ENCODE assay signal across 8 cellular contexts in genomic region chr2:30072250-30072842, GRCh38.
DNase-seq lines count a peak whose midpoint lies in the region; TF ChIP-seq lines count a peak whose summit lies in the region.

No MANE protein-coding gene starts in this region.

- H3K4ac ChIP-seq in neuronal stem cell (ENCODE audit: low read length): no peak overlapping the region

- CTCF ChIA-PET in PC-9 (lab: Charles Lee): interaction anchor here (0.8 kb wide), 1 partner anchor 149 kb away, joined by 3 read pairs; no protein-coding TSS in a partner anchor

- no peak overlapping the region for H2BK12ac ChIP-seq in neuronal stem cell (ENCODE audit: low read length)

- DNase-seq in AG09309 (ENCODE audit: low read depth): peak; percentile 29
- peak; percentile 48 for DNase-seq in GM19240 (ENCODE audit: insufficient read length, low spot score)
- peak; percentile 53 to 60 for DNase-seq in PC-9
- DNase-seq in activated T-cell treated with anti-CD3 and anti-CD28 coated beads, Interleukin-2, amount 50 U/mL, for 24 hours: peak; percentile 54
- peak; percentile 78 for DNase-seq in fibroblast of peridontal ligament (ENCODE audit: extremely low read depth)
- DNase-seq in neuronal stem cell (ENCODE audit: low spot score): peak; percentile 81
- peak; percentile 69 to 73 for DNase-seq in thyroid gland

- intact Hi-C loops in PC-9 (cut with micrococcal nuclease; ENCODE audit: unreplicated experiment) (loop anchor here (1.0 to 2.0 kb wide), 2 partner anchors 149 to 1114 kb away; no protein-coding TSS in a partner anchor), thyroid gland (cut with DNase I) (loop anchor here (10.0 kb wide), 1 partner anchor 1118 kb away; no protein-coding TSS in a partner anchor)

- H3K27me3 Mint-ChIP-seq in activated T-cell treated with anti-CD3 and anti-CD28 coated beads, Interleukin-2, amount 50 U/mL, for 24 hours: peaks cover 24% of the 10 kb centered on the region

- TF ChIP-seq CTCF in AG09309 (IDR thresholded peaks at IDR 0.05; ENCODE audit: control insufficient read depth, insufficient read depth, low read depth, low read length, missing control alignments): peak; percentile 85
- TF ChIP-seq CTCF in Loucy (conservative IDR thresholded peaks at IDR 0.05; ENCODE audit: low read length): peak; percentile 80
- peak; percentile 81 for TF ChIP-seq CTCF in PC-9 (conservative IDR thresholded peaks at IDR 0.05)
- TF ChIP-seq CTCF in thyroid gland (IDR thresholded peaks at IDR 0.05): peak in 5 of 6 experiments; percentile 33 to 77 (median 67)

- H2BK15ac ChIP-seq in neuronal stem cell (ENCODE audit: low read length): no peak overlapping the region

- no peaks in the 10 kb centered on the region for H3K9me2 ChIP-seq in Loucy (replicated peaks; ENCODE audit: low read depth, low read length)
- H3K9me2 ChIP-seq in PC-9 (ENCODE audit: insufficient read depth): no peaks in the 10 kb centered on the region

- H3K4me1 Mint-ChIP-seq in activated T-cell treated with anti-CD3 and anti-CD28 coated beads, Interleukin-2, amount 50 U/mL, for 24 hours (ENCODE audit: low read depth): no peaks in the 10 kb centered on the region

- H3K79me2 ChIP-seq in Loucy (ENCODE audit: insufficient read depth, low read length) (no peaks in the 10 kb centered on the region), PC-9 (ENCODE audit: low read depth) (no peaks in the 10 kb centered on the region)

- H3K14ac ChIP-seq in neuronal stem cell (ENCODE audit: low read length): no peak overlapping the region

- H2AFZ ChIP-seq in Loucy (ENCODE audit: low read length) (no peak overlapping the region), PC-9 (no peak overlapping the region), neuronal stem cell (ENCODE audit: low read length) (no peak overlapping the region)

- no peak overlapping the region for H2BK120ac ChIP-seq in neuronal stem cell (ENCODE audit: low read depth, low read length)

- no peak overlapping the region for H4K91ac ChIP-seq in neuronal stem cell (ENCODE audit: low read depth, low read length, poor library complexity)

- POLR2A ChIA-PET in PC-9 (lab: Charles Lee; ENCODE audit: unreplicated experiment): interaction anchor here (0.6 kb wide), 1 partner anchor 184 kb away, joined by 8 read pairs; no protein-coding TSS in a partner anchor

- H2AK5ac ChIP-seq in neuronal stem cell (ENCODE audit: low read depth, low read length): no peak overlapping the region

- H4K20me1 ChIP-seq in Loucy (ENCODE audit: insufficient read depth, low read length, poor library complexity, severe bottlenecking): no peaks in the 10 kb centered on the region
- H4K20me1 ChIP-seq in PC-9 (ENCODE audit: insufficient read depth): no peaks in the 10 kb centered on the region

- H4K8ac ChIP-seq in neuronal stem cell (ENCODE audit: low read depth, low read length): no peak overlapping the region

- no peak overlapping the region for H2BK5ac ChIP-seq in neuronal stem cell (ENCODE audit: low read length)

- no peak overlapping the region for H3K4me3 Mint-ChIP-seq in activated T-cell treated with anti-CD3 and anti-CD28 coated beads, Interleukin-2, amount 50 U/mL, for 24 hours

- no peaks in the 10 kb centered on the region for H3K36me3 Mint-ChIP-seq in activated T-cell treated with anti-CD3 and anti-CD28 coated beads, Interleukin-2, amount 50 U/mL, for 24 hours (ENCODE audit: low read depth)

- no TSS peak for BruUV-seq in PC-9 (replicated peaks; lab: Mats Ljungman, UMichigan)

- no peak overlapping the region for H3K4me2 ChIP-seq in Loucy (ENCODE audit: low read depth, low read length, poor library complexity, severe bottlenecking)
- no peak overlapping the region for H3K4me2 ChIP-seq in PC-9
- no peak overlapping the region for H3K4me2 ChIP-seq in neuronal stem cell (ENCODE audit: insufficient read depth, low read length, poor library complexity, severe bottlenecking)

- H3K9me3 ChIP-seq in Loucy (ENCODE audit: insufficient read depth, low read depth, low read length): no peaks in the 10 kb centered on the region
- no peaks in the 10 kb centered on the region for H3K9me3 ChIP-seq in PC-9 (ENCODE audit: insufficient read depth, low read depth)
- H3K9me3 ChIP-seq in neuronal stem cell (replicated peaks in 1 of 2; ENCODE audit: control insufficient read depth in 2 of 2, insufficient read depth in 1 of 2, low read depth in 1 of 2, low read length in 2 of 2): no peaks in the 10 kb centered on the region
- no peaks in the 10 kb centered on the region for H3K9me3 ChIP-seq in thyroid gland

- H3K9me3 Mint-ChIP-seq in activated T-cell treated with anti-CD3 and anti-CD28 coated beads, Interleukin-2, amount 50 U/mL, for 24 hours: no peaks in the 10 kb centered on the region

- H3K27ac Mint-ChIP-seq in activated T-cell treated with anti-CD3 and anti-CD28 coated beads, Interleukin-2, amount 50 U/mL, for 24 hours: no peak overlapping the region

- H3F3A ChIP-seq in Loucy (ENCODE audit: low read depth): no peaks in the 10 kb centered on the region
- no peaks in the 10 kb centered on the region for H3F3A ChIP-seq in PC-9 (ENCODE audit: insufficient read depth, low read depth)

- H3K23ac ChIP-seq in neuronal stem cell (ENCODE audit: low read depth, low read length, poor library complexity): no peak overlapping the region

- H3K9ac ChIP-seq in Loucy (ENCODE audit: low read depth, low read length, poor library complexity, severe bottlenecking) (no peak overlapping the region), neuronal stem cell (ENCODE audit: low read depth, low read length, poor library complexity) (no peak overlapping the region)

- no peak overlapping the region for H3K18ac ChIP-seq in neuronal stem cell (ENCODE audit: low read length)

- H3K27ac ChIP-seq in PC-9 (no peak overlapping the region), neuronal stem cell (replicated peaks; ENCODE audit: low read length) (no peak overlapping the region), thyroid gland (no peak overlapping the region)

- TF ChIP-seq POLR2A in thyroid gland (IDR thresholded peaks at IDR 0.05): no peak

- H3K4me3 ChIP-seq in AG09309 (ENCODE audit: control insufficient read depth, low read depth, low read length): no peak overlapping the region
- H3K4me3 ChIP-seq in Loucy (ENCODE audit: low read length, poor library complexity, severe bottlenecking): no peak overlapping the region
- H3K4me3 ChIP-seq in PC-9: no peak overlapping the region
- no peak overlapping the region for H3K4me3 ChIP-seq in neuronal stem cell (ENCODE audit: low read length in 2 of 2)
- no peak overlapping the region for H3K4me3 ChIP-seq in thyroid gland (replicated peaks in 1 of 3)

- WGBS in neuronal stem cell (ENCODE audit: extremely low coverage in 2 of 2, insufficient read length in 2 of 2, insufficient replicate concordance in 1 of 2), 2 donors: no CpG with 5 or more reads among the region's 10 CpGs
- 16 to 18% methylated on average over 10 of the region's 10 CpGs for WGBS in thyroid gland, 2 donors

- H3K4me1 ChIP-seq in Loucy (ENCODE audit: insufficient read depth, low read length, poor library complexity, severe bottlenecking) (no peaks in the 10 kb centered on the region), PC-9 (replicated peaks; ENCODE audit: insufficient read depth) (no peaks in the 10 kb centered on the region), neuronal stem cell (ENCODE audit: control insufficient read depth in 2 of 2, insufficient read depth in 1 of 2, low read depth in 1 of 2, low read length in 2 of 2) (no peaks in the 10 kb centered on the region), thyroid gland (no peaks in the 10 kb centered on the region)

- H3K27me3 ChIP-seq in Loucy (ENCODE audit: insufficient read depth, low read length, poor library complexity, severe bottlenecking) (no peaks in the 10 kb centered on the region), PC-9 (ENCODE audit: insufficient read depth, low read depth) (peaks cover 78% of the 10 kb centered on the region), neuronal stem cell (ENCODE audit: control insufficient read depth in 3 of 3, insufficient read depth in 3 of 3, low read depth in 1 of 3, low read length in 3 of 3) (peaks cover 0 to 15% (median 0%) of the 10 kb centered on the region in 3 experiments), thyroid gland (no peaks in the 10 kb centered on the region)

- no peaks in the 10 kb centered on the region for H3K79me1 ChIP-seq in neuronal stem cell (ENCODE audit: low read depth, low read length)

- no peaks in the 10 kb centered on the region for H3K36me3 ChIP-seq in Loucy (ENCODE audit: insufficient read depth, low read length)
- no peaks in the 10 kb centered on the region for H3K36me3 ChIP-seq in PC-9 (ENCODE audit: low read depth)
- H3K36me3 ChIP-seq in neuronal stem cell (replicated peaks in 1 of 2; ENCODE audit: control insufficient read depth in 2 of 2, insufficient read depth in 2 of 2, low read length in 2 of 2): no peaks in the 10 kb centered on the region
- H3K36me3 ChIP-seq in thyroid gland: no peaks in the 10 kb centered on the region

Comparison
In these comparisons a context has a peak if more than half of its experiments do, and no peak if none do; other contexts are left out.
1. DNase-seq: peak in every context shown above with its lines; median percentile 81 in neuronal stem cell; 78 in fibroblast of peridontal ligament; 71 in thyroid gland; 56 in PC-9; 54 in activated T-cell treated with anti-CD3 and anti-CD28 coated beads, Interleukin-2, amount 50 U/mL, for 24 hours; 48 in GM19240; 29 in AG09309.